ENCODE assay signal across 12 cellular contexts in genomic region chr9:125904155-125904841, GRCh38.
DNase-seq lines count a peak whose midpoint lies in the region; ATAC-seq, FAIRE-seq and TF ChIP-seq lines count a peak whose summit lies in the region.
"Had no signal": no experiment of that assay in that cellular context is flagged by ENCODE, and none has a peak within 500 bp of the region (broad histone marks: within the 10 kb centered on the region; RNA-seq: fewer than 3 reads in every experiment).

No MANE protein-coding gene starts in this region.

- TF ChIP-seq CTCF in MM.1S (IDR thresholded peaks at IDR 0.05; ENCODE audit: low read length) = no peak

- ATAC-seq in GM21367 (IDR thresholded peaks at IDR 0.05; ENCODE audit: unreplicated experiment) = no peak

- H3K4me2 ChIP-seq in MM.1S (ENCODE audit: low read depth, low read length) = no peak overlapping the region

- DNase-seq in NCI-H1436 (lab: John Stamatoyannopoulos, UW) (peak; percentile 29), NCI-H1436 treated with DMSO at 0.1 percent for 48 hours (lab: John Stamatoyannopoulos, UW) (no peak), NCI-H345 (lab: John Stamatoyannopoulos, UW) (peak; percentile 58), small intestine (peak; percentile 18), MM.1S (no peak), HPDE6-E6E7 (ENCODE audit: extremely low spot score) (no peak)
- DNase-seq: amygdala; Karpas-422; stimulated activated naive CD4-positive, alpha-beta T cell had no signal

- H3K27ac ChIP-seq in small intestine (ENCODE audit: low read depth in 1 of 2, low read length in 1 of 2) = peak overlapping the region in 1 of 2 donors; percentile 10
- no peak overlapping the region for H3K27ac ChIP-seq in MM.1S (ENCODE audit: low read length)

- H3K9me3 ChIP-seq in endocrine pancreas (ENCODE audit: control insufficient read depth, low read length) (no peaks in the 10 kb centered on the region), small intestine (ENCODE audit: control insufficient read depth, low read depth) (no peaks in the 10 kb centered on the region), MM.1S (replicated peaks; ENCODE audit: insufficient read depth, low read length) (no peaks in the 10 kb centered on the region)

- H3F3A ChIP-seq in MM.1S (ENCODE audit: insufficient read depth, low read length) = no peaks in the 10 kb centered on the region

- 23 to 39% (median 37%) methylated on average over 5 of the region's 5 CpGs for WGBS in small intestine, 3 donors

- no peaks in the 10 kb centered on the region for H3K9me2 ChIP-seq in MM.1S (replicated peaks; ENCODE audit: insufficient read depth, low read length)

- H3K36me3 ChIP-seq in endocrine pancreas (ENCODE audit: control insufficient read depth, insufficient read depth, low read length) (no peaks in the 10 kb centered on the region), small intestine (ENCODE audit: control insufficient read depth in 2 of 2, insufficient read depth in 2 of 2, low read length in 2 of 2) (no peaks in the 10 kb centered on the region), MM.1S (replicated peaks; ENCODE audit: insufficient read depth, low read length) (no peaks in the 10 kb centered on the region)

- H3K4me3 ChIP-seq in endocrine pancreas (ENCODE audit: control insufficient read depth, insufficient read depth, low read length) (peak overlapping the region; percentile 72), small intestine (ENCODE audit: low read depth in 1 of 2, low read length in 2 of 2) (no peak overlapping the region), MM.1S (ENCODE audit: low read length) (no peak overlapping the region)

- FAIRE-seq in small intestine (lab: Jason Lieb, UNC) = no peak
- FAIRE-seq: A204.1 had no signal

- no peak overlapping the region for H2AFZ ChIP-seq in MM.1S (ENCODE audit: low read length)

- H3K4me1 ChIP-seq in endocrine pancreas (ENCODE audit: control insufficient read depth, insufficient read depth, low read length) = peaks cover 48% of the 10 kb centered on the region
- H3K4me1 ChIP-seq in small intestine (ENCODE audit: control insufficient read depth in 2 of 2, insufficient read depth in 1 of 2, low read depth in 1 of 2, low read length in 1 of 2) = no peaks in the 10 kb centered on the region
- no peaks in the 10 kb centered on the region for H3K4me1 ChIP-seq in MM.1S (ENCODE audit: low read length)

- H3K9ac ChIP-seq in endocrine pancreas (ENCODE audit: control insufficient read depth, insufficient read depth, low read length) (peak overlapping the region; percentile 20), MM.1S (ENCODE audit: low read length) (no peak overlapping the region)

- H3K27me3 ChIP-seq in endocrine pancreas (ENCODE audit: control insufficient read depth, insufficient read depth, low read length) (no peaks in the 10 kb centered on the region), small intestine (ENCODE audit: control insufficient read depth in 2 of 2, insufficient read depth in 2 of 2, low read length in 2 of 2) (no peaks in the 10 kb centered on the region), MM.1S (replicated peaks; ENCODE audit: insufficient read depth, low read length) (no peaks in the 10 kb centered on the region)

- no peaks in the 10 kb centered on the region for H3K79me2 ChIP-seq in MM.1S (ENCODE audit: low read length)

- H4K20me1 ChIP-seq in MM.1S (ENCODE audit: insufficient read depth, low read length) = no peaks in the 10 kb centered on the region

Comparison
In these comparisons a context has a peak if more than half of its experiments do, and no peak if none do; other contexts are left out.
1. DNase-seq: peak in NCI-H1436 (single experiment), NCI-H345 (single experiment) and small intestine (single experiment); none in NCI-H1436 treated with DMSO at 0.1 percent for 48 hours (single experiment), MM.1S (single experiment) and HPDE6-E6E7 (single experiment).